Comparison of ENCODE assay signal across 27 cellular contexts in genomic region chr2:191059308-191059707, GRCh38. TPM values are rescaled to one million over a fixed set of nuclear protein-coding genes. Genes with fewer than 3 reads are reported as not detected.
DNase-seq lines count a peak whose midpoint lies in the region; ATAC-seq and TF ChIP-seq lines count a peak whose summit lies in the region.
"Had no signal": no experiment of that assay in that cellular context is flagged by ENCODE, and none has a peak within 500 bp of the region (broad histone marks: within the 10 kb centered on the region; RNA-seq: fewer than 3 reads in every experiment).

No MANE protein-coding gene starts in this region.

- H3K4me1 ChIP-seq in DND-41 (ENCODE audit: insufficient read depth, low read length): peaks cover 76% of the 10 kb centered on the region
- peaks cover 52 to 55% of the 10 kb centered on the region in 2 donors for H3K4me1 ChIP-seq in naive thymus-derived CD4-positive, alpha-beta T cell (ENCODE audit: control insufficient read depth in 2 of 2, insufficient read depth in 2 of 2, low read length in 2 of 2)
- H3K4me1 ChIP-seq: BE2C, foreskin keratinocyte, prostate gland, transverse colon had no signal

- H3K27ac ChIP-seq in DND-41 (ENCODE audit: low read length): peak overlapping the region; percentile 38; the same call in 1 of the 2 replicates
- no peak overlapping the region for H3K27ac ChIP-seq in naive thymus-derived CD4-positive, alpha-beta T cell (ENCODE audit: low read depth, low read length)
- H3K27ac ChIP-seq: foreskin keratinocyte, heart left ventricle, HL-60, prostate gland, transverse colon, WERI-Rb-1 had no signal

- H3K79me2 ChIP-seq in DND-41 (ENCODE audit: insufficient read depth, low read length): peaks cover 11% of the 10 kb centered on the region

- H3K4me2 ChIP-seq in DND-41 (ENCODE audit: insufficient read depth, low read length): no peak overlapping the region

- no peak overlapping the region for H3K4me3 Mint-ChIP-seq in activated T-cell treated with anti-CD3 and anti-CD28 coated beads, Interleukin-2, amount 50 U/mL, for 24 hours
- H3K4me3 Mint-ChIP-seq in activated T-helper 1 cell treated with anti-CD3 and anti-CD28 coated beads, Interleukin-12 subunit alpha, Interleukin-12 subunit beta, Interleukin-2, Interleukin-4 antibody, amounts not matched to agents 30 ng/mL and 10 ng/mL and 1 ng/mL, durations not matched to agents 14 hours and 24 hours and 36 hours: no peak overlapping the region
- peak overlapping the region in 3 of 10 donors; percentile 0 to 24 (median 14) for H3K4me3 Mint-ChIP-seq in naive thymus-derived CD4-positive, alpha-beta T cell
- H3K4me3 Mint-ChIP-seq in stimulated activated naive B cell treated with anti-CD40 and anti-IgM and Interleukin-4, amounts not matched to agents 10 μg/mL and 1 μg/mL and 100 μg/mL, for 72 hours: no peak overlapping the region
- H3K4me3 Mint-ChIP-seq: endodermal cell had no signal

- H4K20me1 ChIP-seq in DND-41 (ENCODE audit: insufficient read depth, low read length): no peaks in the 10 kb centered on the region

- no peak overlapping the region for H2AFZ ChIP-seq in DND-41 (ENCODE audit: low read depth, low read length)

- no peak overlapping the region for H3K9ac ChIP-seq in DND-41 (ENCODE audit: low read depth, low read length)

- peaks cover 12% of the 10 kb centered on the region; the same call in 1 of the 2 replicates for H3K36me3 ChIP-seq in DND-41 (ENCODE audit: insufficient read depth, low read length)
- peaks cover 0 to 17% (median 11%) of the 10 kb centered on the region in 3 experiments for H3K36me3 ChIP-seq in naive thymus-derived CD4-positive, alpha-beta T cell (ENCODE audit: control insufficient read depth in 2 of 3, insufficient read depth in 3 of 3, low read length in 3 of 3)
- H3K36me3 ChIP-seq: BE2C, MG63, prostate gland, transverse colon, WERI-Rb-1 had no signal

- DNase-seq in activated T-cell treated with anti-CD3 and anti-CD28 coated beads, Interleukin-2, amount 50 U/mL, for 24 hours: no peak
- no peak for DNase-seq in activated T-cell treated with anti-CD3 and anti-CD28 coated beads, Interleukin-2, amount 50 U/mL, for 1 hour
- DNase-seq in DND-41 (no peak), DMS153 treated with DMSO at 0.1 percent for 48 hours (lab: John Stamatoyannopoulos, UW; ENCODE audit: unreplicated experiment) (no peak), NCI-H524 treated with DMSO at 0.1 percent for 48 hours (lab: John Stamatoyannopoulos, UW) (no peak)
- no peak for DNase-seq in activated T-helper 1 cell treated with anti-CD3 and anti-CD28 coated beads, Interleukin-12 subunit alpha, Interleukin-12 subunit beta, Interleukin-2, Interleukin-4 antibody, amounts not matched to agents 30 ng/mL and 10 ng/mL and 1 ng/mL, durations not matched to agents 14 hours and 24 hours and 36 hours (ENCODE audit: low spot score)
- DNase-seq in naive thymus-derived CD4-positive, alpha-beta T cell: no peak
- DNase-seq in stimulated activated naive B cell treated with anti-CD40 and anti-IgM and Interleukin-4, amounts not matched to agents 10 μg/mL and 1 μg/mL and 100 μg/mL, for 72 hours: no peak
- DNase-seq: BE2C; central memory CD4-positive, alpha-beta T cell; COR-L47; DMS53; endodermal cell; foreskin keratinocyte; heart left ventricle; KBM-7; kidney; MG63; NCI-H1105; NCI-H187; NCI-H446 treated with DMSO at 0.1 percent for 48 hours; T1000; transverse colon; WERI-Rb-1 had no signal

- H3K9me3 Mint-ChIP-seq in activated T-cell treated with anti-CD3 and anti-CD28 coated beads, Interleukin-2, amount 50 U/mL, for 24 hours: no peaks in the 10 kb centered on the region
- H3K9me3 Mint-ChIP-seq in activated T-helper 1 cell treated with anti-CD3 and anti-CD28 coated beads, Interleukin-12 subunit alpha, Interleukin-12 subunit beta, Interleukin-2, Interleukin-4 antibody, amounts not matched to agents 30 ng/mL and 10 ng/mL and 1 ng/mL, durations not matched to agents 14 hours and 24 hours and 36 hours: peaks cover 2% of the 10 kb centered on the region
- peaks cover 0 to 5% (median 0%) of the 10 kb centered on the region in 11 donors for H3K9me3 Mint-ChIP-seq in naive thymus-derived CD4-positive, alpha-beta T cell
- no peaks in the 10 kb centered on the region for H3K9me3 Mint-ChIP-seq in stimulated activated naive B cell treated with anti-CD40 and anti-IgM and Interleukin-4, amounts not matched to agents 10 μg/mL and 1 μg/mL and 100 μg/mL, for 72 hours
- H3K9me3 Mint-ChIP-seq: endodermal cell had no signal

- no peaks in the 10 kb centered on the region for H3K27me3 Mint-ChIP-seq in activated T-cell treated with anti-CD3 and anti-CD28 coated beads, Interleukin-2, amount 50 U/mL, for 24 hours
- no peaks in the 10 kb centered on the region for H3K27me3 Mint-ChIP-seq in activated T-helper 1 cell treated with anti-CD3 and anti-CD28 coated beads, Interleukin-12 subunit alpha, Interleukin-12 subunit beta, Interleukin-2, Interleukin-4 antibody, amounts not matched to agents 30 ng/mL and 10 ng/mL and 1 ng/mL, durations not matched to agents 14 hours and 24 hours and 36 hours (ENCODE audit: insufficient read depth)
- no peaks in the 10 kb centered on the region for H3K27me3 Mint-ChIP-seq in naive thymus-derived CD4-positive, alpha-beta T cell
- H3K27me3 Mint-ChIP-seq in stimulated activated naive B cell treated with anti-CD40 and anti-IgM and Interleukin-4, amounts not matched to agents 10 μg/mL and 1 μg/mL and 100 μg/mL, for 72 hours: no peaks in the 10 kb centered on the region

- H3K27ac Mint-ChIP-seq in activated T-cell treated with anti-CD3 and anti-CD28 coated beads, Interleukin-2, amount 50 U/mL, for 24 hours: peak overlapping the region; percentile 45
- H3K27ac Mint-ChIP-seq in activated T-helper 1 cell treated with anti-CD3 and anti-CD28 coated beads, Interleukin-12 subunit alpha, Interleukin-12 subunit beta, Interleukin-2, Interleukin-4 antibody, amounts not matched to agents 30 ng/mL and 10 ng/mL and 1 ng/mL, durations not matched to agents 14 hours and 24 hours and 36 hours: peak overlapping the region; percentile 45
- peak overlapping the region in 8 of 9 donors; percentile 11 to 96 (median 78) for H3K27ac Mint-ChIP-seq in naive thymus-derived CD4-positive, alpha-beta T cell
- no peak overlapping the region for H3K27ac Mint-ChIP-seq in stimulated activated naive B cell treated with anti-CD40 and anti-IgM and Interleukin-4, amounts not matched to agents 10 μg/mL and 1 μg/mL and 100 μg/mL, for 72 hours
- H3K27ac Mint-ChIP-seq: endodermal cell had no signal

- POLR2A ChIA-PET in naive thymus-derived CD4-positive, alpha-beta T cell (lab: Charles Lee): interaction anchor here (0.5 to 2.0 kb wide), 6 partner anchors 16 to 274 kb away, joined by 3 to 18 read pairs (median 4); partner anchors contain the start of gene STAT4

- H3K27me3 ChIP-seq in DND-41 (ENCODE audit: insufficient read depth, low read length, poor library complexity): no peaks in the 10 kb centered on the region
- H3K27me3 ChIP-seq in naive thymus-derived CD4-positive, alpha-beta T cell (ENCODE audit: control insufficient read depth in 2 of 2, insufficient read depth in 2 of 2, low read length in 2 of 2): no peaks in the 10 kb centered on the region
- H3K27me3 ChIP-seq: BE2C, foreskin keratinocyte, heart left ventricle, MG63, transverse colon had no signal

- H3K4me1 Mint-ChIP-seq in activated T-cell treated with anti-CD3 and anti-CD28 coated beads, Interleukin-2, amount 50 U/mL, for 24 hours (ENCODE audit: low read depth): peaks cover 66% of the 10 kb centered on the region
- H3K4me1 Mint-ChIP-seq in activated T-helper 1 cell treated with anti-CD3 and anti-CD28 coated beads, Interleukin-12 subunit alpha, Interleukin-12 subunit beta, Interleukin-2, Interleukin-4 antibody, amounts not matched to agents 30 ng/mL and 10 ng/mL and 1 ng/mL, durations not matched to agents 14 hours and 24 hours and 36 hours (ENCODE audit: low read depth): peaks cover 68% of the 10 kb centered on the region
- H3K4me1 Mint-ChIP-seq in naive thymus-derived CD4-positive, alpha-beta T cell: peaks cover 36 to 79% (median 71%) of the 10 kb centered on the region in 7 donors
- H3K4me1 Mint-ChIP-seq in stimulated activated naive B cell treated with anti-CD40 and anti-IgM and Interleukin-4, amounts not matched to agents 10 μg/mL and 1 μg/mL and 100 μg/mL, for 72 hours: peaks cover 0 to 6% of the 10 kb centered on the region in 2 donors
- H3K4me1 Mint-ChIP-seq: endodermal cell had no signal

- intact Hi-C loops in activated T-helper 1 cell treated with anti-CD3 and anti-CD28 coated beads, Interleukin-12 subunit alpha, Interleukin-12 subunit beta, Interleukin-2, Interleukin-4 antibody, amounts not matched to agents 30 ng/mL and 10 ng/mL and 1 ng/mL, durations not matched to agents 14 hours and 24 hours and 36 hours (cut with micrococcal nuclease): loop anchor here (1.0 to 10.0 kb wide), 2 partner anchors 91 to 685 kb away; partner anchors contain the start of gene STAT4
- intact Hi-C loops in naive thymus-derived CD4-positive, alpha-beta T cell (cut with micrococcal nuclease): loop anchor here in 1 of 2 donors (10.0 kb wide), 2 partner anchors 235 to 295 kb away; no protein-coding TSS in a partner anchor

- CTCF ChIA-PET in naive thymus-derived CD4-positive, alpha-beta T cell (lab: Charles Lee): interaction anchor here (0.5 to 1.2 kb wide), 4 partner anchors 60 to 295 kb away, joined by 3 to 6 read pairs (median 3); no protein-coding TSS in a partner anchor

- no peak for ATAC-seq in DND-41 (ENCODE audit: insufficient read depth, low read depth)
- no peak for ATAC-seq in naive thymus-derived CD4-positive, alpha-beta T cell
- ATAC-seq in stimulated activated naive B cell treated with anti-CD40 and anti-IgM and Interleukin-4, amounts not matched to agents 10 μg/mL and 1 μg/mL and 100 μg/mL, for 72 hours (replicated peaks): no peak
- ATAC-seq: foreskin keratinocyte, heart left ventricle, sciatic nerve had no signal

- peaks cover 61% of the 10 kb centered on the region for H3K36me3 Mint-ChIP-seq in activated T-cell treated with anti-CD3 and anti-CD28 coated beads, Interleukin-2, amount 50 U/mL, for 24 hours (ENCODE audit: low read depth)
- H3K36me3 Mint-ChIP-seq in activated T-helper 1 cell treated with anti-CD3 and anti-CD28 coated beads, Interleukin-12 subunit alpha, Interleukin-12 subunit beta, Interleukin-2, Interleukin-4 antibody, amounts not matched to agents 30 ng/mL and 10 ng/mL and 1 ng/mL, durations not matched to agents 14 hours and 24 hours and 36 hours (ENCODE audit: low read depth): peaks cover 43% of the 10 kb centered on the region
- peaks cover 8 to 61% (median 31%) of the 10 kb centered on the region in 5 donors for H3K36me3 Mint-ChIP-seq in naive thymus-derived CD4-positive, alpha-beta T cell
- peaks cover 33 to 40% of the 10 kb centered on the region in 2 donors for H3K36me3 Mint-ChIP-seq in stimulated activated naive B cell treated with anti-CD40 and anti-IgM and Interleukin-4, amounts not matched to agents 10 μg/mL and 1 μg/mL and 100 μg/mL, for 72 hours

- no peak overlapping the region for H3K4me3 ChIP-seq in DND-41 (ENCODE audit: low read depth in 1 of 2, low read length in 2 of 2)
- no peak overlapping the region for H3K4me3 ChIP-seq in naive thymus-derived CD4-positive, alpha-beta T cell (ENCODE audit: low read length)
- H3K4me3 ChIP-seq: heart left ventricle, MG63, prostate gland, transverse colon had no signal

- TF ChIP-seq CTCF in DND-41 (IDR thresholded peaks at IDR 0.05; ENCODE audit: borderline replicate concordance, extremely low read depth, low read length, poor library complexity, severe bottlenecking): no peak

- H3K9me3 ChIP-seq in DND-41 (ENCODE audit: insufficient read depth, low read length, severe bottlenecking): no peaks in the 10 kb centered on the region
- no peaks in the 10 kb centered on the region for H3K9me3 ChIP-seq in naive thymus-derived CD4-positive, alpha-beta T cell (ENCODE audit: control insufficient read depth in 2 of 3, low read length in 3 of 3)
- H3K9me3 ChIP-seq: BE2C, heart left ventricle, MG63, prostate gland, transverse colon had no signal

RNA-seq across cellular contexts. Expression of gene STAT1, which starts 45.3 kb away (rescaled TPM):
- 129 and 136 TPM in 2 replicates for total RNA-seq in activated T-helper 1 cell treated with anti-CD3 and anti-CD28 coated beads, Interleukin-12 subunit alpha, Interleukin-12 subunit beta, Interleukin-2, Interleukin-4 antibody, amounts not matched to agents 30 ng/mL and 10 ng/mL and 1 ng/mL, durations not matched to agents 14 hours and 24 hours and 36 hours
- 1,000 to 10,000 TPM in 1 of 5 experiments, 10 to 100 TPM in 4; 74.1 to 1,177 (median 89.6) TPM for total RNA-seq in naive thymus-derived CD4-positive, alpha-beta T cell
- 100 to 1,000 TPM; 221 to 244 TPM for polyA plus RNA-seq in naive thymus-derived CD4-positive, alpha-beta T cell
